1 cellular context compared by ENCODE assay signal in genomic region chr6:32854376-32855178, GRCh38.
TF ChIP-seq lines count a peak whose summit lies in the region.

No MANE protein-coding gene starts in this region.

TF ChIP-seq in HepG2, 621 proteins besides CTCF, POLR2A, EP300 and RAD21 (continues in another document):
- TF ChIP-seq IRF1 (CRISPR knock-in tag; IDR thresholded peaks at IDR 0.05; ENCODE audit: low read depth), result no peak
- no peak for TF ChIP-seq ZFP36 (IDR thresholded peaks at IDR 0.05; ENCODE audit: borderline replicate concordance, low read depth, low read length, partially characterized antibody)
- TF ChIP-seq HINFP (CRISPR knock-in tag; IDR thresholded peaks at IDR 0.05; ENCODE audit: low read depth), result no peak
- no peak for TF ChIP-seq ZNF644 (CRISPR knock-in tag; IDR thresholded peaks at IDR 0.05; ENCODE audit: low read depth)
- 0 out of 2 replicates have a peak, but pooled peaks have one; percentile 16 for TF ChIP-seq MIXL1 (CRISPR knock-in tag; IDR thresholded peaks at IDR 0.05)
- no peak for TF ChIP-seq ZNF557 (CRISPR knock-in tag; IDR thresholded peaks at IDR 0.05)
- 0 out of 2 replicates have a peak, but pooled peaks have one; percentile 8 for TF ChIP-seq ZNF414 (CRISPR knock-in tag; IDR thresholded peaks at IDR 0.05)
- no peak for TF ChIP-seq ZUFSP (CRISPR knock-in tag; IDR thresholded peaks at IDR 0.05; ENCODE audit: borderline replicate concordance)
- no peak for TF ChIP-seq ELK4 (CRISPR knock-in tag; IDR thresholded peaks at IDR 0.05; ENCODE audit: borderline replicate concordance)
- TF ChIP-seq GTF3A (CRISPR knock-in tag; conservative IDR thresholded peaks at IDR 0.05), result no peak
- TF ChIP-seq MBD4 (IDR thresholded peaks at IDR 0.05; ENCODE audit: borderline replicate concordance, low read length), result no peak
- TF ChIP-seq SMAD3 (CRISPR knock-in tag; IDR thresholded peaks at IDR 0.05), result peak; percentile 10; the same call in 1 of the 2 replicates
- TF ChIP-seq ZSCAN21 (CRISPR knock-in tag; IDR thresholded peaks at IDR 0.05; ENCODE audit: borderline replicate concordance), result no peak
- no peak for TF ChIP-seq ZNF792 (CRISPR knock-in tag; IDR thresholded peaks at IDR 0.05)
- TF ChIP-seq ZNF160 (CRISPR knock-in tag; IDR thresholded peaks at IDR 0.05), result no peak
- TF ChIP-seq ZBTB44 (CRISPR knock-in tag; IDR thresholded peaks at IDR 0.05), result no peak
- peak; percentile 8; the same call in 1 of the 2 replicates for TF ChIP-seq POGZ (CRISPR knock-in tag; IDR thresholded peaks at IDR 0.05)
- TF ChIP-seq MAFK (conservative IDR thresholded peaks at IDR 0.05 in 1 of 2, IDR thresholded peaks at IDR 0.05 in 1 of 2; ENCODE audit: low read length in 2 of 2), result no peak
- no peak for TF ChIP-seq DNMT1 (CRISPR knock-in tag; IDR thresholded peaks at IDR 0.05)
- TF ChIP-seq RELA (CRISPR knock-in tag; IDR thresholded peaks at IDR 0.05), result no peak
- TF ChIP-seq ZNF768 (CRISPR knock-in tag; IDR thresholded peaks at IDR 0.05), result no peak
- TF ChIP-seq CEBPB (IDR thresholded peaks at IDR 0.05; ENCODE audit: borderline replicate concordance, low read depth, low read length), result no peak
- no peak for TF ChIP-seq HDAC2 (CRISPR knock-in tag; IDR thresholded peaks at IDR 0.05)
- no peak for TF ChIP-seq RBAK (CRISPR knock-in tag; IDR thresholded peaks at IDR 0.05)
- 0 out of 2 replicates have a peak, but pooled peaks have one; percentile 1 for TF ChIP-seq HOMEZ (CRISPR knock-in tag; IDR thresholded peaks at IDR 0.05; ENCODE audit: low read depth)
- no peak for TF ChIP-seq ZNF879 (CRISPR knock-in tag; IDR thresholded peaks at IDR 0.05)
- 0 out of 2 replicates have a peak, but pooled peaks have one; percentile 10 for TF ChIP-seq HMG20A (CRISPR knock-in tag; IDR thresholded peaks at IDR 0.05; ENCODE audit: borderline replicate concordance)
- no peak for TF ChIP-seq ZMYM3 (CRISPR knock-in tag; IDR thresholded peaks at IDR 0.05)
- TF ChIP-seq SRY (CRISPR knock-in tag; IDR thresholded peaks at IDR 0.05), result 0 out of 2 replicates have a peak, but pooled peaks have one; percentile 13
- TF ChIP-seq ZNF253 (CRISPR knock-in tag; IDR thresholded peaks at IDR 0.05; ENCODE audit: borderline replicate concordance), result 0 out of 2 replicates have a peak, but pooled peaks have one; percentile 5
- TF ChIP-seq ZBED4 (CRISPR knock-in tag; IDR thresholded peaks at IDR 0.05; ENCODE audit: borderline replicate concordance), result no peak
- no peak for TF ChIP-seq ZFP90 (CRISPR knock-in tag; IDR thresholded peaks at IDR 0.05; ENCODE audit: borderline replicate concordance)
- 0 out of 2 replicates have a peak, but pooled peaks have one; percentile 15 for TF ChIP-seq ZC3H13 (CRISPR knock-in tag; IDR thresholded peaks at IDR 0.05)
- no peak for TF ChIP-seq GABPA (IDR thresholded peaks at IDR 0.05; ENCODE audit: low read depth, low read length)
- TF ChIP-seq GABPA (CRISPR knock-in tag; IDR thresholded peaks at IDR 0.05; ENCODE audit: low read depth), result no peak
- TF ChIP-seq HMGXB4 (CRISPR knock-in tag; IDR thresholded peaks at IDR 0.05; ENCODE audit: borderline replicate concordance in 1 of 2, low read depth in 1 of 2), result no peak
- TF ChIP-seq IRF2 (CRISPR knock-in tag; IDR thresholded peaks at IDR 0.05), result no peak
- no peak for TF ChIP-seq NR2F6 (IDR thresholded peaks at IDR 0.05)
- TF ChIP-seq NR2F6 (CRISPR knock-in tag; IDR thresholded peaks at IDR 0.05), result 0 out of 2 replicates have a peak, but pooled peaks have one; percentile 11
- TF ChIP-seq PATZ1 (CRISPR knock-in tag; IDR thresholded peaks at IDR 0.05), result peak; percentile 14; the same call in 1 of the 2 replicates
- no peak for TF ChIP-seq ZKSCAN8 (CRISPR knock-in tag; IDR thresholded peaks at IDR 0.05; ENCODE audit: borderline replicate concordance)
- no peak for TF ChIP-seq ZNF558 (CRISPR knock-in tag; IDR thresholded peaks at IDR 0.05; ENCODE audit: borderline replicate concordance)
